Comparison of ENCODE assay signal across 10 cellular contexts in the genomic region with DNA sequence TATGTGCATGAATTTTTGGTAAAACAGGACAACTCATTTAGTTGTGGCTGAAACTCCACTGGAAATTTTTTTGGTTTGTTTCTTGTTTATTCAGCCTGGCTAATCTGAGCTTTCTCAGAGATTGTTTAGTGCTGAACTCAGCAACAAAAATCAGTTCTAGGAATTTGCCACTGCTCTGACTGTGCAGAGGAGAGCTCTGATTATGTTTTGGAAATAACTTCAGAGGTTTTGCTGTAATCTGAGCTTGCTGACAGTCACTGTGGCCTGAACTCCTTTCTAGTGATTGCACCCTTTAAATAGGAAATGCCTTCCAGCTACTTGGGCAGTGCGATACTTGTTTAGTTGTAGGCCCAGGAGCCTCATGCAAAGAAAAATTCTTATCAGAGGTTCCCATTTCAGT.
DNase-seq lines count a peak whose midpoint lies in the region; ATAC-seq and TF ChIP-seq lines count a peak whose summit lies in the region.
"Had no signal": no experiment of that assay in that cellular context is flagged by ENCODE, and none has a peak within 500 bp of the region (broad histone marks: within the 10 kb centered on the region; RNA-seq: fewer than 3 reads in every experiment).

No MANE protein-coding gene starts in this region.

- H3K27me3 ChIP-seq in smooth muscle cell (ENCODE audit: low read depth) (no peaks in the 10 kb centered on the region), gastrocnemius medialis (no peaks in the 10 kb centered on the region)

- TF ChIP-seq CTCF in smooth muscle cell (IDR thresholded peaks at IDR 0.05; ENCODE audit: borderline replicate concordance, insufficient read depth, poor library complexity, severe bottlenecking) (no peak), gastrocnemius medialis (IDR thresholded peaks at IDR 0.05 in 4 of 5, conservative IDR thresholded peaks at IDR 0.05 in 1 of 5) (no peak)

- no peak overlapping the region for H2AFZ ChIP-seq in smooth muscle cell (ENCODE audit: low read depth)

- intact Hi-C loops in gastrocnemius medialis (cut with DNase I; ENCODE audit: low total_unique reads): no loop called here

- peaks cover 66% of the 10 kb centered on the region for H3K4me1 Mint-ChIP-seq in T-helper 2 cell treated with Interferon-gamma antibody and Interleukin-4, amounts not matched to agents 5 μg/mL and 100 μg/mL, for 36 hours (ENCODE audit: low read depth)

- H3K27ac ChIP-seq in smooth muscle cell (ENCODE audit: low read depth): peak overlapping the region; percentile 88
- H3K27ac ChIP-seq in gastrocnemius medialis: no peak overlapping the region

- H3K36me3 ChIP-seq in smooth muscle cell (ENCODE audit: low read depth) (peaks cover 21% of the 10 kb centered on the region), gastrocnemius medialis (peaks cover 0 to 14% of the 10 kb centered on the region in 2 donors)

- H3K9me3 Mint-ChIP-seq in T-helper 2 cell treated with Interferon-gamma antibody and Interleukin-4, amounts not matched to agents 5 μg/mL and 100 μg/mL, for 36 hours: peaks cover 19% of the 10 kb centered on the region

- peak; percentile 36 to 45 for ATAC-seq in activated CD4-positive, CD25-positive, alpha-beta regulatory T cell treated with anti-CD3 and anti-CD28 coated beads, Interleukin-2, amount 50 U/mL, for 24 hours
- ATAC-seq in gastrocnemius medialis: no peak
- ATAC-seq in GM19463 (IDR thresholded peaks at IDR 0.05; ENCODE audit: unreplicated experiment): no peak

- no peak for TF ChIP-seq POLR2A in gastrocnemius medialis (IDR thresholded peaks at IDR 0.05)

- no peaks in the 10 kb centered on the region for H4K20me1 ChIP-seq in smooth muscle cell (ENCODE audit: low read depth)

- peaks cover 7% of the 10 kb centered on the region for H3F3A ChIP-seq in smooth muscle cell (ENCODE audit: low read depth)

- 0% methylated on average over 1 of the region's 1 CpG for WGBS in smooth muscle cell (ENCODE audit: low lambda C conversion rate)

- no peak overlapping the region for H3K9ac ChIP-seq in smooth muscle cell (ENCODE audit: low read depth)

- H3K79me2 ChIP-seq in smooth muscle cell (ENCODE audit: low read depth): no peaks in the 10 kb centered on the region

- no peak overlapping the region for H3K4me3 ChIP-seq in smooth muscle cell
- H3K4me3 ChIP-seq in gastrocnemius medialis: no peak overlapping the region

- H3K4me3 Mint-ChIP-seq in T-helper 2 cell treated with Interferon-gamma antibody and Interleukin-4, amounts not matched to agents 5 μg/mL and 100 μg/mL, for 36 hours: peak overlapping the region; percentile 79

- in situ Hi-C loops in gastrocnemius medialis (cut with MboI; ENCODE audit: low sequenced_read_pairs in 4 of 4): no loop called here

- peaks cover 3% of the 10 kb centered on the region for H3K9me3 ChIP-seq in smooth muscle cell (replicated peaks; ENCODE audit: low read depth)
- H3K9me3 ChIP-seq in gastrocnemius medialis: no peaks in the 10 kb centered on the region

- H3K4me2 ChIP-seq in smooth muscle cell: peak overlapping the region; percentile 60

- DNase-seq in activated CD4-positive, CD25-positive, alpha-beta regulatory T cell (lab: John Stamatoyannopoulos, UW): no peak
- DNase-seq in T-helper 2 cell treated with Interferon-gamma antibody and Interleukin-4, amounts not matched to agents 5 μg/mL and 100 μg/mL, for 36 hours (ENCODE audit: low spot score): peak; percentile 57
- DNase-seq in fibroblast of the conjunctiva (ENCODE audit: low read depth) (peak; percentile 57), smooth muscle cell (lab: John Stamatoyannopoulos, UW; ENCODE audit: unreplicated experiment) (no peak), gastrocnemius medialis (no peak), NCI-H2227 treated with DMSO at 0.1 percent for 48 hours (lab: John Stamatoyannopoulos, UW) (no peak)
- DNase-seq: activated gamma-delta T cell treated with Interleukin-2 at 50 U/mL for 16 hours, NCI-H69 had no signal

- no peaks in the 10 kb centered on the region for H3K27me3 Mint-ChIP-seq in T-helper 2 cell treated with Interferon-gamma antibody and Interleukin-4, amounts not matched to agents 5 μg/mL and 100 μg/mL, for 36 hours (ENCODE audit: low read depth)

- peak overlapping the region; percentile 88 for H3K27ac Mint-ChIP-seq in T-helper 2 cell treated with Interferon-gamma antibody and Interleukin-4, amounts not matched to agents 5 μg/mL and 100 μg/mL, for 36 hours

- H3K4me1 ChIP-seq in smooth muscle cell (ENCODE audit: low read depth) (peaks cover 7% of the 10 kb centered on the region), gastrocnemius medialis (no peaks in the 10 kb centered on the region)

- peaks cover 65% of the 10 kb centered on the region for H3K36me3 Mint-ChIP-seq in T-helper 2 cell treated with Interferon-gamma antibody and Interleukin-4, amounts not matched to agents 5 μg/mL and 100 μg/mL, for 36 hours (ENCODE audit: low read depth)

Comparison
In these comparisons a context has a peak if more than half of its experiments do, and no peak if none do; other contexts are left out.
1. ATAC-seq: peak in activated CD4-positive, CD25-positive, alpha-beta regulatory T cell treated with anti-CD3 and anti-CD28 coated beads, Interleukin-2, amount 50 U/mL, for 24 hours (2 of 2); none in gastrocnemius medialis (0 of 2) and GM19463 (single experiment).
2. DNase-seq: peak in T-helper 2 cell treated with Interferon-gamma antibody and Interleukin-4, amounts not matched to agents 5 μg/mL and 100 μg/mL, for 36 hours (single experiment) and fibroblast of the conjunctiva (single experiment); none in activated CD4-positive, CD25-positive, alpha-beta regulatory T cell (0 of 4), smooth muscle cell (single experiment), gastrocnemius medialis (0 of 2) and NCI-H2227 treated with DMSO at 0.1 percent for 48 hours (single experiment).